ENCODE assay signal across 8 cellular contexts in the genomic region with DNA sequence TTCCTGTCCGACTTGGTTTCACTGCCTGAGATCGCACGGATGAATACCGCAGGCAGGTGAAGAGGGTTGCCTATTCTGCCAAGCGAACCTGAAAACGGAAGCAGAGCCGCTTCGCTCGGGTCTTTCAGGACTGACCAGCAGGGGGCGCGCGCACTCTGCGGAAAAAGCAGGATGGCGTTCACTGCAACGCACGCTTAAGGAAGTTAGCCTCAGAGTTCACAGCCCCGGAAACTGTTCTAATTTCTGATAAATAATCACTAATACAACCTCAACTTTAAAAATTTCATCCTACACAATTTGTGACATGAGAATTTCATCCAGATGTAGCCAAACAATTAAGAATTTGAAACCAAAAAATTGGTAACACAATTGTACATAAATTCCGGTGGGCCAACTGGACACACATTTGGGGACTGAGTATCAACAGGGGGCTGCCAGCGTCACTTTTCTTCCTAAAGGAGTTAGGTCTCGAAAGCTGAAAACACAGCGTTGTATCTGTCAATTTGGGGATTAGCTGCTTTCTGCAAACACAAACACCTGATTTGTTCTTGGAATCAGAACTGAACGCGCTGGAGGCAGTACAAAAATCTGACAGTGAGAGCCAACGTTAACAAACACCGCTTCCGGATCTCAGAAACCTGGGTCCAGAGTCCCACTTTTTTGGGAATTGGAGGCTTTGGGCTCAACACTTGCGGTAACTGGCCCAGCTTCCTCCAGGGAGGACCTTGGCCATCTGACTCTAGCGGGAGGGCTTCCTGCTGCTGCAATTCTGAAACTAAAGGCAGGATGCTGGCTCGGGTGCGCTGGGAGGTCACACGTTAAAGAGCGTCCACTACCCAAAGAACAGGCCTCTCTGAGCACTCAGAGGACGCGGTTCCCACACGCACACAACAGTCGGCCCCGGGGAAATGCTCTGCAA. TPM values are rescaled to one million over a fixed set of nuclear protein-coding genes. Genes with fewer than 3 reads are reported as not detected.
DNase-seq lines count a peak whose midpoint lies in the region; ATAC-seq, FAIRE-seq and TF ChIP-seq lines count a peak whose summit lies in the region.

No MANE protein-coding gene starts in this region.

- H3K9ac ChIP-seq in adipocyte (ENCODE audit: low read length): peak overlapping the region; percentile 92

- DNase-seq in EL (peak; percentile 72), H54 (ENCODE audit: insufficient read length, low spot score) (peak; percentile 65), NB4 (ENCODE audit: low read depth) (peak; percentile 83), T-helper 1 cell (peak; percentile 68 to 87 (median 76)), adipocyte (ENCODE audit: low read depth) (peak; percentile 91), left ventricle myocardium inferior (peak; percentile 86), retina (peak; percentile 86), aorta (peak; percentile 89 to 97)

- ATAC-seq in aorta (ENCODE audit: low FRiP score): peak; percentile 86

- peaks cover 52% of the 10 kb centered on the region for H3K36me3 ChIP-seq in adipocyte (ENCODE audit: control insufficient read depth, insufficient read depth, low read length, severe bottlenecking)
- peaks cover 6% of the 10 kb centered on the region for H3K36me3 ChIP-seq in left ventricle myocardium inferior
- no peaks in the 10 kb centered on the region for H3K36me3 ChIP-seq in aorta (ENCODE audit: control insufficient read depth in 1 of 2, insufficient read depth in 2 of 2, low read length in 1 of 2)

- H3K4me1 ChIP-seq in adipocyte (ENCODE audit: control insufficient read depth, insufficient read depth, low read length) (peaks cover 99% of the 10 kb centered on the region), left ventricle myocardium inferior (peaks cover 98% of the 10 kb centered on the region), aorta (ENCODE audit: control insufficient read depth in 1 of 2, insufficient read depth in 2 of 2, low read length in 2 of 2) (no peaks in the 10 kb centered on the region)

- no peaks in the 10 kb centered on the region for H3K9me3 ChIP-seq in adipocyte (ENCODE audit: control insufficient read depth, low read length)
- H3K9me3 ChIP-seq in left ventricle myocardium inferior (replicated peaks): no peaks in the 10 kb centered on the region
- H3K9me3 ChIP-seq in aorta (ENCODE audit: control insufficient read depth, low read length): no peaks in the 10 kb centered on the region

- WGBS in aorta, 2 donors: 1% methylated on average over 37 of the region's 37 CpGs

- H3K27ac ChIP-seq in left ventricle myocardium inferior (replicated peaks) (peak overlapping the region; percentile 93), aorta (ENCODE audit: low read depth in 1 of 2, low read length in 2 of 2) (peak overlapping the region in 1 of 2 donors; percentile 97)

- TF ChIP-seq CTCF in NB4 (IDR thresholded peaks at IDR 0.05; ENCODE audit: low read depth, low read length) (peak; percentile 79), left ventricle myocardium inferior (IDR thresholded peaks at IDR 0.05; ENCODE audit: borderline replicate concordance) (peak; percentile 95)

- H3K4me3 ChIP-seq in NB4 (ENCODE audit: low read depth, low read length): no peak overlapping the region
- peak overlapping the region; percentile 76 for H3K4me3 ChIP-seq in adipocyte (ENCODE audit: low read length)
- peak overlapping the region; percentile 42 for H3K4me3 ChIP-seq in left ventricle myocardium inferior
- H3K4me3 ChIP-seq in aorta (ENCODE audit: low read length in 2 of 2): peak overlapping the region in 1 of 2 donors; percentile 23

- FAIRE-seq in H54 (lab: Jason Lieb, UNC): no peak

- no peak for TF ChIP-seq POLR2A in H54 (IDR thresholded peaks at IDR 0.05; ENCODE audit: low read depth, low read length)
- no peak for TF ChIP-seq POLR2A in NB4 (IDR thresholded peaks at IDR 0.05; ENCODE audit: extremely low read depth, insufficient read length)

- H3K27me3 ChIP-seq in adipocyte (replicated peaks; ENCODE audit: control insufficient read depth, insufficient read depth, low read length) (no peaks in the 10 kb centered on the region), left ventricle myocardium inferior (ENCODE audit: low read depth) (no peaks in the 10 kb centered on the region), aorta (ENCODE audit: control insufficient read depth in 1 of 2, insufficient read depth in 2 of 2, low read length in 1 of 2) (no peaks in the 10 kb centered on the region)

- intact Hi-C loops in left ventricle myocardium inferior (cut with micrococcal nuclease): loop anchor here (5.0 to 10.0 kb wide), 2 partner anchors 142 to 245 kb away; no protein-coding TSS in a partner anchor
- intact Hi-C loops in aorta (cut with DNase I): loop anchor here (2.0 to 5.0 kb wide), 5 partner anchors 106 to 250 kb away; a partner anchor contains a TSS

RNA-seq across cellular contexts. Expression of a gene that starts 8.8 kb away (rescaled TPM):
- 25.2 TPM for total RNA-seq in left ventricle myocardium inferior
- total RNA-seq in aorta: 100 to 1,000 TPM; 110 to 222 TPM
- polyA plus RNA-seq in aorta: 100 to 1,000 TPM; 136 to 146 TPM
